Comparison of ENCODE assay signal across 30 cellular contexts in the genomic region with DNA sequence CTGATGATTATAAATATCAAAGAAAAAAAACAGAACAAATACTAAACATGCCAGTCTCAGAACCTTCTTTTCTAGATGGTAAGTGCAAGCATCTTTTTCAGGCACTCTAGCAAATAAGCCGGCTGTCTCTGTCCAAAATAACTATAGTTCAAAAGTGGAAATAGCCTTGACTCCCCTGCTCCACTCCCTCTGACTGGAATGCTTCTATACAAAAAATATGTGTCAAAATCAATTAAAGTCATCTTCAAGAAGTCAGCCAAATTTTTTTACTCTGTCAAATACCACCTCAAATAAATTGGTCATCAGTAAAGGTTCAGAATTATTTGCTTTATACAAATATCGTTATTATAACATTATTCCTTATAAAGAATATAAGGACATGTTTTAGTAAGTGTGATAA.
"Had no signal": no experiment of that assay in that cellular context is flagged by ENCODE, and none has a peak within 500 bp of the region (broad histone marks: within the 10 kb centered on the region; RNA-seq: fewer than 3 reads in every experiment).

No MANE protein-coding gene starts in this region.

- H3K27ac ChIP-seq: ascending aorta, breast epithelium, coronary artery, dorsolateral prefrontal cortex, esophagus muscularis mucosa, foreskin keratinocyte, WERI-Rb-1 had no signal

- DNase-seq: activated B cell treated with CpG ODN at 0.5 μM for 24 hours; activated CD4-positive, alpha-beta T cell treated with anti-CD3 and anti-CD28 coated beads for 48 hours; activated CD4-positive, alpha-beta T cell treated with anti-CD3 and anti-CD28 coated beads, Interleukin-2, amount 50 U/mL, for 1 hour; activated CD4-positive, alpha-beta T cell treated with anti-CD3 and anti-CD28 coated beads, Interleukin-2, amount 50 U/mL, for 48 hours; activated CD8-positive, alpha-beta memory T cell treated with anti-CD3 and anti-CD28 coated beads for 24 hours; activated CD8-positive, alpha-beta T cell treated with anti-CD3 and anti-CD28 coated beads for 36 hours; activated effector memory CD4-positive, alpha-beta T cell treated with anti-CD3 and anti-CD28 coated beads, Interleukin-2, amount 50 U/mL, for 16 hours; activated naive CD4-positive, alpha-beta T cell treated with anti-CD3 and anti-CD28 coated beads for 36 hours; activated naive CD8-positive, alpha-beta T cell treated with anti-CD3 and anti-CD28 coated beads for 36 hours; activated naive CD8-positive, alpha-beta T cell treated with anti-CD3 and anti-CD28 coated beads, Interleukin-2, amount 50 U/mL, for 24 hours; activated T-cell treated with anti-CD3 and anti-CD28 coated beads, Interleukin-2, amount 50 U/mL, for 1 hour; activated T-cell treated with anti-CD3 and anti-CD28 coated beads, Interleukin-2, amount 50 U/mL, for 48 hours; central memory CD4-positive, alpha-beta T cell; cerebellar nuclear complex; dorsolateral prefrontal cortex; effector memory CD4-positive, alpha-beta T cell; endodermal cell; erythroblast; foreskin keratinocyte; head of caudate nucleus; T-helper 1 cell; T-helper 17 cell; T1000; WERI-Rb-1 had no signal

- H3K36me3 ChIP-seq: breast epithelium had no signal

- H3K9me3 ChIP-seq: ascending aorta, breast epithelium, esophagus muscularis mucosa had no signal

- H3K27me3 ChIP-seq: ascending aorta, breast epithelium, cardiac muscle cell, dorsolateral prefrontal cortex, esophagus muscularis mucosa, foreskin keratinocyte had no signal

- H3K4me1 ChIP-seq: ascending aorta, breast epithelium, esophagus muscularis mucosa, foreskin keratinocyte had no signal

- ATAC-seq: activated CD4-positive, CD25-positive, alpha-beta regulatory T cell treated with anti-CD3 and anti-CD28 coated beads, Interleukin-2, amount 50 U/mL, for 24 hours; activated CD8-positive, alpha-beta T cell treated with anti-CD3 and anti-CD28 coated beads for 36 hours; activated naive CD8-positive, alpha-beta T cell treated with anti-CD3 and anti-CD28 coated beads, Interleukin-2, amount 50 U/mL, for 24 hours; foreskin keratinocyte; T-helper 17 cell had no signal

- H3K4me3 ChIP-seq: ascending aorta, breast epithelium, cardiac muscle cell, coronary artery, dorsolateral prefrontal cortex, esophagus muscularis mucosa had no signal
